12 cellular contexts compared by ENCODE assay signal in genomic region chr1:23613191-23614126, GRCh38. TPM values are rescaled to one million over a fixed set of nuclear protein-coding genes. Genes with fewer than 3 reads are reported as not detected.
DNase-seq lines count a peak whose midpoint lies in the region; ATAC-seq and TF ChIP-seq lines count a peak whose summit lies in the region.
"Had no signal": no experiment of that assay in that cellular context is flagged by ENCODE, and none has a peak within 500 bp of the region (broad histone marks: within the 10 kb centered on the region; RNA-seq: fewer than 3 reads in every experiment).

No MANE protein-coding gene starts in this region.

- CTCF ChIA-PET in activated CD8-positive, alpha-beta T cell treated with anti-CD3 and anti-CD28 coated beads, Interleukin-2, amount 10 ng/mL, durations not matched to agents 7 days and 5 days (lab: Charles Lee): interaction anchor here (1.0 to 3.4 kb wide), 11 partner anchors 11 to 116 kb away, joined by 3 to 32 read pairs (median 12); partner anchors contain the start of gene ID3

- H3K27me3 Mint-ChIP-seq in activated CD8-positive, alpha-beta T cell treated with anti-CD3 and anti-CD28 coated beads, Interleukin-2, amount 10 ng/mL, durations not matched to agents 7 days and 5 days (ENCODE audit: low read depth): no peaks in the 10 kb centered on the region
- H3K27me3 Mint-ChIP-seq in naive thymus-derived CD8-positive, alpha-beta T cell: peaks cover 0 to 3% (median 0%) of the 10 kb centered on the region in 5 donors

- no peak overlapping the region for H3K27ac ChIP-seq in gastroesophageal sphincter

- DNase-seq in activated CD8-positive, alpha-beta T cell treated with anti-CD3 and anti-CD28 coated beads, Interleukin-2, amount 10 ng/mL, durations not matched to agents 7 days and 5 days: peak; percentile 73
- peak in 6 of 10 donors; percentile 24 to 76 (median 50) for DNase-seq in naive thymus-derived CD8-positive, alpha-beta T cell
- DNase-seq in AML-193 (lab: John Stamatoyannopoulos, UW) (no peak), NCI-H2029 treated with DMSO at 0.1 percent for 48 hours (lab: John Stamatoyannopoulos, UW) (no peak)
- DNase-seq: anterior cingulate cortex, DMS153, KG1, kidney had no signal

- TF ChIP-seq CTCF in GM12875 (IDR thresholded peaks at IDR 0.05; ENCODE audit: borderline replicate concordance, insufficient read depth, low read depth, low read length) (no peak), gastroesophageal sphincter (IDR thresholded peaks at IDR 0.05) (no peak)

- 68 to 80% methylated on average over 5 to 11 of the region's 13 CpGs for WGBS in gastroesophageal sphincter (ENCODE audit: low coverage in 1 of 2), 2 donors

- H3K4me1 Mint-ChIP-seq in activated CD8-positive, alpha-beta T cell treated with anti-CD3 and anti-CD28 coated beads, Interleukin-2, amount 10 ng/mL, durations not matched to agents 7 days and 5 days (ENCODE audit: low read depth): peaks cover 68% of the 10 kb centered on the region
- H3K4me1 Mint-ChIP-seq in naive thymus-derived CD8-positive, alpha-beta T cell: peaks cover 52 to 92% (median 83%) of the 10 kb centered on the region in 4 donors

- H3K27me3 ChIP-seq in gastroesophageal sphincter: peaks cover 2% of the 10 kb centered on the region

- no peaks in the 10 kb centered on the region for H3K36me3 ChIP-seq in gastroesophageal sphincter

- no peaks in the 10 kb centered on the region for H3K9me3 Mint-ChIP-seq in activated CD8-positive, alpha-beta T cell treated with anti-CD3 and anti-CD28 coated beads, Interleukin-2, amount 10 ng/mL, durations not matched to agents 7 days and 5 days (ENCODE audit: insufficient read depth)
- H3K9me3 Mint-ChIP-seq in naive thymus-derived CD8-positive, alpha-beta T cell: no peaks in the 10 kb centered on the region

- no peaks in the 10 kb centered on the region for H3K4me1 ChIP-seq in gastroesophageal sphincter

- H3K27ac Mint-ChIP-seq in activated CD8-positive, alpha-beta T cell treated with anti-CD3 and anti-CD28 coated beads, Interleukin-2, amount 10 ng/mL, durations not matched to agents 7 days and 5 days: peak overlapping the region; percentile 96
- peak overlapping the region; percentile 86 to 100 (median 94) for H3K27ac Mint-ChIP-seq in naive thymus-derived CD8-positive, alpha-beta T cell

- POLR2A ChIA-PET in activated CD8-positive, alpha-beta T cell treated with anti-CD3 and anti-CD28 coated beads, Interleukin-2, amount 10 ng/mL, durations not matched to agents 7 days and 5 days (lab: Charles Lee): interaction anchor here (0.6 to 3.1 kb wide), 8 partner anchors 11 to 58 kb away, joined by 3 to 19 read pairs (median 9); partner anchors contain the start of gene ID3
- POLR2A ChIA-PET in naive thymus-derived CD8-positive, alpha-beta T cell (lab: Charles Lee): interaction anchor here (0.6 to 6.3 kb wide), 18 partner anchors 8 to 72 kb away, joined by 3 to 147 read pairs (median 8); partner anchors contain the start of gene ID3

- no peak for TF ChIP-seq POLR2A in gastroesophageal sphincter (IDR thresholded peaks at IDR 0.05)

- no peaks in the 10 kb centered on the region for H3K36me3 Mint-ChIP-seq in activated CD8-positive, alpha-beta T cell treated with anti-CD3 and anti-CD28 coated beads, Interleukin-2, amount 10 ng/mL, durations not matched to agents 7 days and 5 days (ENCODE audit: low read depth)
- no peaks in the 10 kb centered on the region for H3K36me3 Mint-ChIP-seq in naive thymus-derived CD8-positive, alpha-beta T cell

- ATAC-seq in HG02885 (IDR thresholded peaks at IDR 0.05; ENCODE audit: poor library complexity, unreplicated experiment): peak; percentile 34
- ATAC-seq in activated CD8-positive, alpha-beta T cell treated with anti-CD3 and anti-CD28 coated beads, Interleukin-2, amount 10 ng/mL, durations not matched to agents 7 days and 5 days: peak; percentile 66
- ATAC-seq in naive thymus-derived CD8-positive, alpha-beta T cell: peak; percentile 59 to 62
- no peak for ATAC-seq in esophagus mucosa
- ATAC-seq in gastroesophageal sphincter: no peak

- H3K9me3 ChIP-seq in gastroesophageal sphincter: no peaks in the 10 kb centered on the region

- no peak for TF ChIP-seq EP300 in gastroesophageal sphincter (IDR thresholded peaks at IDR 0.05)

- H3K4me3 ChIP-seq in GM12875 (ENCODE audit: low read depth, low read length): peak overlapping the region; percentile 6
- no peak overlapping the region for H3K4me3 ChIP-seq in gastroesophageal sphincter

- peak overlapping the region; percentile 53 for H3K4me3 Mint-ChIP-seq in activated CD8-positive, alpha-beta T cell treated with anti-CD3 and anti-CD28 coated beads, Interleukin-2, amount 10 ng/mL, durations not matched to agents 7 days and 5 days
- peak overlapping the region; percentile 43 to 81 (median 64) for H3K4me3 Mint-ChIP-seq in naive thymus-derived CD8-positive, alpha-beta T cell

RNA-seq across cellular contexts. Expression of gene ID3, which starts 54.2 kb away (rescaled TPM):
- total RNA-seq in activated CD8-positive, alpha-beta T cell treated with anti-CD3 and anti-CD28 coated beads, Interleukin-2, amount 10 ng/mL, durations not matched to agents 7 days and 5 days: 10 to 100 TPM; 31.4 to 34.4 TPM
- 10 to 100 TPM; 60.9 to 64.8 TPM for total RNA-seq in naive thymus-derived CD8-positive, alpha-beta T cell
- 1 to 10 TPM; 2.7 to 10.0 (median 4.6) TPM for polyA plus RNA-seq in naive thymus-derived CD8-positive, alpha-beta T cell
- total RNA-seq in esophagus mucosa (25.7 TPM), gastroesophageal sphincter (100 to 1,000 TPM; 144 to 270 (median 221) TPM)

Comparison
In these comparisons a context has a peak if more than half of its experiments do, and no peak if none do; other contexts are left out.
1. ATAC-seq: peak in HG02885 (single experiment), activated CD8-positive, alpha-beta T cell treated with anti-CD3 and anti-CD28 coated beads, Interleukin-2, amount 10 ng/mL, durations not matched to agents 7 days and 5 days (single experiment) and naive thymus-derived CD8-positive, alpha-beta T cell (2 of 2); none in esophagus mucosa (single experiment) and gastroesophageal sphincter (single experiment).
2. DNase-seq: peak in activated CD8-positive, alpha-beta T cell treated with anti-CD3 and anti-CD28 coated beads, Interleukin-2, amount 10 ng/mL, durations not matched to agents 7 days and 5 days (single experiment) and naive thymus-derived CD8-positive, alpha-beta T cell (6 of 10); none in AML-193 (0 of 2) and NCI-H2029 treated with DMSO at 0.1 percent for 48 hours (single experiment).